Comparison of ENCODE assay signal across 1 cellular context in genomic region chr7:7181519-7182155, GRCh38.
TF ChIP-seq lines count a peak whose summit lies in the region.

No MANE protein-coding gene starts in this region.

TF ChIP-seq in K562, 482 proteins besides CTCF, POLR2A, EP300 and RAD21 (continued from another document and continues in another):
- TF ChIP-seq ARID3A (IDR thresholded peaks at IDR 0.05; ENCODE audit: borderline replicate concordance, low read depth, low read length) (peak; percentile 48; the same call in 1 of the 2 replicates), ELF2 (CRISPR knock-in tag; IDR thresholded peaks at IDR 0.05) (peak; percentile 33; the same call in 1 of the 2 replicates), ZBTB11 (CRISPR knock-in tag; IDR thresholded peaks at IDR 0.05) (peak in 1 of 3 experiments; percentile 15; a peak in 1 of 6 replicates), TFAP4 (CRISPR knock-in tag; IDR thresholded peaks at IDR 0.05; ENCODE audit: borderline replicate concordance) (no peak), FOXK1 (CRISPR knock-in tag; IDR thresholded peaks at IDR 0.05; ENCODE audit: borderline replicate concordance) (0 out of 2 replicates have a peak, but pooled peaks have one; percentile 43), KLF6 (CRISPR knock-in tag; IDR thresholded peaks at IDR 0.05; ENCODE audit: borderline replicate concordance) (no peak), HDAC2 (IDR thresholded peaks at IDR 0.05) (0 out of 2 replicates have a peak, but pooled peaks have one; percentile 39), NCOR1 (IDR thresholded peaks at IDR 0.05) (0 out of 2 replicates have a peak, but pooled peaks have one; percentile 7), OTX1 (CRISPR knock-in tag; IDR thresholded peaks at IDR 0.05) (peak; percentile 70; the same call in 1 of the 2 replicates), L3MBTL2 (IDR thresholded peaks at IDR 0.05) (peak; percentile 27; the same call in 1 of the 2 replicates), BACH1 (tag; IDR thresholded peaks at IDR 0.05) (0 out of 2 replicates have a peak, but pooled peaks have one; percentile 32), FOSL1 (tag; conservative IDR thresholded peaks at IDR 0.05) (0 out of 2 replicates have a peak, but pooled peaks have one; percentile 13), ID3 (CRISPR knock-in tag; IDR thresholded peaks at IDR 0.05) (no peak), ID3 (tag; IDR thresholded peaks at IDR 0.05) (0 out of 2 replicates have a peak, but pooled peaks have one; percentile 57), EGR1 (conservative IDR thresholded peaks at IDR 0.05) (no peak), ZNF644 (tag; IDR thresholded peaks at IDR 0.05; ENCODE audit: low read depth) (no peak), ZBTB17 (CRISPR knock-in tag; IDR thresholded peaks at IDR 0.05) (0 out of 2 replicates have a peak, but pooled peaks have one; percentile 17), MAFF (IDR thresholded peaks at IDR 0.05; ENCODE audit: low read length) (peak; percentile 24; the same call in 1 of the 2 replicates), ZNF586 (CRISPR knock-in tag; conservative IDR thresholded peaks at IDR 0.05) (0 out of 2 replicates have a peak, but pooled peaks have one; percentile 19), ZEB2 (IDR thresholded peaks at IDR 0.05) (peak; percentile 47), HNRNPL (IDR thresholded peaks at IDR 0.05; ENCODE audit: low read depth, low read length) (no peak), ELF4 (CRISPR knock-in tag; IDR thresholded peaks at IDR 0.05) (0 out of 2 replicates have a peak, but pooled peaks have one; percentile 54), YY1 (IDR thresholded peaks at IDR 0.05; ENCODE audit: borderline replicate concordance in 1 of 3, control insufficient read depth in 1 of 3, extremely low read depth in 1 of 3, insufficient read depth in 3 of 3, insufficient read length in 1 of 3, insufficient replicate concordance in 2 of 3, low read depth in 1 of 3, low read length in 2 of 3) (peak in 1 of 3 experiments; percentile 60), ZFP36 (IDR thresholded peaks at IDR 0.05; ENCODE audit: low read depth, low read length, partially characterized antibody) (no peak), ZNF24 (IDR thresholded peaks at IDR 0.05) (no peak), LCOR (CRISPR knock-in tag; IDR thresholded peaks at IDR 0.05) (peak; percentile 43; the same call in 1 of the 2 replicates), ETV6 (IDR thresholded peaks at IDR 0.05; ENCODE audit: borderline replicate concordance in 1 of 2, low read depth in 2 of 2, low read length in 1 of 2) (no peak), ETV6 (CRISPR knock-in tag; IDR thresholded peaks at IDR 0.05; ENCODE audit: borderline replicate concordance) (no peak), HBP1 (CRISPR knock-in tag; IDR thresholded peaks at IDR 0.05) (0 out of 2 replicates have a peak, but pooled peaks have one; percentile 29), ZFP1 (CRISPR knock-in tag; IDR thresholded peaks at IDR 0.05) (peak; percentile 46; the same call in 1 of the 2 replicates), SIN3A (IDR thresholded peaks at IDR 0.05; ENCODE audit: borderline replicate concordance in 2 of 2, control insufficient read depth in 1 of 2, low read depth in 2 of 2, low read length in 2 of 2) (peak in 1 of 2 experiments; percentile 39; a peak in 1 of 4 replicates), HMBOX1 (IDR thresholded peaks at IDR 0.05) (peak; percentile 88), TBL1XR1 (IDR thresholded peaks at IDR 0.05; ENCODE audit: low read length in 2 of 2) (peak in 1 of 2 experiments; percentile 35; a peak in 1 of 4 replicates), CBFA2T3 (IDR thresholded peaks at IDR 0.05) (peak; percentile 12; the same call in 1 of the 2 replicates), CSDE1 (IDR thresholded peaks at IDR 0.05) (no peak), TRIM24 (IDR thresholded peaks at IDR 0.05) (no peak; a peak in 1 of 4 replicates), ZNF584 (CRISPR knock-in tag; IDR thresholded peaks at IDR 0.05; ENCODE audit: low read depth) (0 out of 2 replicates have a peak, but pooled peaks have one; percentile 41), ZNF57 (CRISPR knock-in tag; IDR thresholded peaks at IDR 0.05) (no peak), HMGXB4 (CRISPR knock-in tag; IDR thresholded peaks at IDR 0.05) (no peak), USF2 (CRISPR knock-in tag; IDR thresholded peaks at IDR 0.05) (no peak), SMARCA4 (IDR thresholded peaks at IDR 0.05) (peak; percentile 56; the same call in 1 of the 2 replicates), JUN (IDR thresholded peaks at IDR 0.05; ENCODE audit: borderline replicate concordance, low read depth, low read length) (0 out of 2 replicates have a peak, but pooled peaks have one; percentile 19), JUN (CRISPR knock-in tag; IDR thresholded peaks at IDR 0.05; ENCODE audit: borderline replicate concordance) (no peak), NFRKB (IDR thresholded peaks at IDR 0.05; ENCODE audit: low read depth) (peak; percentile 76; the same call in 1 of the 2 replicates)
